ENCODE assay signal across 16 cellular contexts in the genomic region with DNA sequence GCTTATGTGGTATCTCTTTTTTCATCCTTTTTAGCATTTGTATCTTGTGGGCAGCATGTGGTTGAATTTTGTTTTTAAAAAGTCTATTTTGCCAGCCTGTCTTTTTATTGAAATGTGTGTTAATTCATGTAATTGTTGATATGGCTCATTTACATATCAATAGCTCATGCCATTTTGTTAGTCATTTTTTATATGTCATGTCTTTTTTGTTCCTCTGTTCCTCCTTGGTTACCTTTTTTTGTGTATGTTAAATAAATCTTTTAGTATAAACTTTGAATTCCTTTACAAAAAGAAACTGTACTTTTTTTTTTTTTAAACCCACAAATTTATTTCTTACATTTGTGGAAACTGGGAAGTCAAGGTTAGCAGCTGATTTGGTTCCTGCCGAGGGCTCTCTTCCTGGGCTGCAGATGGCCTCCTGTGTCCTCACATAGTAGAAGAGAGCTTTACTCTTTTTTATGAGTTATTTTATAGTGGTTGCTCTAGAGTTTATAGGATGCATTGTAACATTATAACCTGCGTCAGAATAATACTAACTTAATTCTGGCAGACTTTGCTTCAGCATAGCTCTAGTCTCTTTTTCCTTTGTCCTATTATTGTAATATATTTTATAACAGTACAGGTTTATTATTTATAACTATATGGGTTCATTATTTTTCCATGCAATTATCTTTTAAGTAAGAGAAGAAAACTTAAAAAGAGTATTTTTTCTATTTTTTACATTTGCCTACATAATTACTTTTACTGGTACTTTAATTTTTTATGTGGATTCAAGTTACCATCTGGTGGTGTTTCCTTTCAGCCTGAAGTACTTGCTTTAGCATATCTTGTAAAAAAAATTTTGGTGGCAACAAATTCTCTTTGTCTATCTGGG.
DNase-seq lines count a peak whose midpoint lies in the region; ATAC-seq, FAIRE-seq and TF ChIP-seq lines count a peak whose summit lies in the region.
"Had no signal": no experiment of that assay in that cellular context is flagged by ENCODE, and none has a peak within 500 bp of the region (broad histone marks: within the 10 kb centered on the region; RNA-seq: fewer than 3 reads in every experiment).

No MANE protein-coding gene starts in this region.

- no peak overlapping the region for H3K4me3 Mint-ChIP-seq in WTC11
- no peak overlapping the region for H3K4me3 Mint-ChIP-seq in osteocyte (ENCODE audit: unreplicated experiment)
- H3K4me3 Mint-ChIP-seq: CD4-positive, alpha-beta memory T cell had no signal

- CTCF ChIA-PET in WTC11 (lab: Charles Lee) = interaction anchor here (0.9 kb wide), 1 partner anchor 40 kb away, joined by 3 read pairs; no protein-coding TSS in a partner anchor

- DNase-seq in H54 (ENCODE audit: insufficient read length, low spot score) (no peak), LoVo (ENCODE audit: low spot score) (peak; percentile 6), WTC11 (ENCODE audit: low spot score) (no peak), osteocyte (ENCODE audit: extremely low spot score, unreplicated experiment) (no peak), AML-193 (lab: John Stamatoyannopoulos, UW) (no peak), NCI-H2107 (lab: John Stamatoyannopoulos, UW) (no peak)
- DNase-seq in effector CD4-positive, alpha-beta T cell = no peak
- DNase-seq: BE2C; CD4-positive, alpha-beta memory T cell; HCEC 1CT; KBM-7; NCI-H1105 treated with DMSO at 0.1 percent for 48 hours; NCI-H187; NCI-H748 treated with DMSO at 0.1 percent for 48 hours; OCI-M1; SJCRH30 had no signal

- ATAC-seq in WTC11 = no peak

- H3K4me1 Mint-ChIP-seq in WTC11 = peaks cover 40% of the 10 kb centered on the region
- H3K4me1 Mint-ChIP-seq in osteocyte (ENCODE audit: unreplicated experiment) = peaks cover 26% of the 10 kb centered on the region

- TF ChIP-seq CTCF in WTC11 (IDR thresholded peaks at IDR 0.05) = no peak
- TF ChIP-seq CTCF in osteocyte (IDR thresholded peaks at IDR 0.05) = no peak

- H3K36me3 Mint-ChIP-seq in WTC11 (peaks cover 31% of the 10 kb centered on the region), osteocyte (ENCODE audit: unreplicated experiment) (peaks cover 18% of the 10 kb centered on the region)

- FAIRE-seq in H54 (lab: Jason Lieb, UNC) = peak; percentile 66

- POLR2A ChIA-PET in WTC11 (lab: Charles Lee) = no interaction called here

- TF ChIP-seq POLR2A in H54 (IDR thresholded peaks at IDR 0.05; ENCODE audit: low read depth, low read length) = no peak

- H3K27ac Mint-ChIP-seq in WTC11 = 0 out of 2 replicates have a peak overlapping the region, but pooled peaks have one; percentile 2
- peak overlapping the region; percentile 84 for H3K27ac Mint-ChIP-seq in osteocyte (ENCODE audit: unreplicated experiment)
- H3K27ac Mint-ChIP-seq: CD4-positive, alpha-beta memory T cell had no signal

- H3K9me3 Mint-ChIP-seq in WTC11 (peaks cover 5% of the 10 kb centered on the region; the same call in 1 of the 2 replicates), osteocyte (ENCODE audit: unreplicated experiment) (peaks cover 12% of the 10 kb centered on the region)

- H3K27me3 Mint-ChIP-seq in WTC11 (ENCODE audit: low read depth) (no peaks in the 10 kb centered on the region), osteocyte (ENCODE audit: unreplicated experiment) (no peaks in the 10 kb centered on the region)
- H3K27me3 Mint-ChIP-seq: CD4-positive, alpha-beta memory T cell had no signal

TF ChIP-seq in WTC11, 78 proteins besides CTCF, POLR2A, EP300 and RAD21:
- TF ChIP-seq JUN (CRISPR knock-in tag; IDR thresholded peaks at IDR 0.05) (no peak), NFE2L1 (CRISPR knock-in tag; IDR thresholded peaks at IDR 0.05) (no peak), ESRRA (CRISPR knock-in tag; IDR thresholded peaks at IDR 0.05; ENCODE audit: borderline replicate concordance) (no peak), ATF6 (CRISPR knock-in tag; IDR thresholded peaks at IDR 0.05) (no peak), ZMAT4 (CRISPR knock-in tag; IDR thresholded peaks at IDR 0.05) (no peak), TEAD1 (CRISPR knock-in tag; IDR thresholded peaks at IDR 0.05) (no peak), TCF7 (CRISPR knock-in tag; IDR thresholded peaks at IDR 0.05; ENCODE audit: low read depth) (no peak), CREM (CRISPR knock-in tag; IDR thresholded peaks at IDR 0.05) (no peak), SP1 (CRISPR knock-in tag; conservative IDR thresholded peaks at IDR 0.05) (no peak), ZNF317 (CRISPR knock-in tag; IDR thresholded peaks at IDR 0.05; ENCODE audit: borderline replicate concordance, low read depth) (no peak), KAT7 (CRISPR knock-in tag; IDR thresholded peaks at IDR 0.05; ENCODE audit: borderline replicate concordance) (no peak), FOXJ3 (CRISPR knock-in tag; IDR thresholded peaks at IDR 0.05; ENCODE audit: borderline replicate concordance) (no peak), ZBTB21 (CRISPR knock-in tag; IDR thresholded peaks at IDR 0.05; ENCODE audit: borderline replicate concordance) (no peak), MLX (CRISPR knock-in tag; IDR thresholded peaks at IDR 0.05) (no peak), ZBTB43 (CRISPR knock-in tag; IDR thresholded peaks at IDR 0.05) (no peak)
- TF ChIP-seq, protein P1, sequence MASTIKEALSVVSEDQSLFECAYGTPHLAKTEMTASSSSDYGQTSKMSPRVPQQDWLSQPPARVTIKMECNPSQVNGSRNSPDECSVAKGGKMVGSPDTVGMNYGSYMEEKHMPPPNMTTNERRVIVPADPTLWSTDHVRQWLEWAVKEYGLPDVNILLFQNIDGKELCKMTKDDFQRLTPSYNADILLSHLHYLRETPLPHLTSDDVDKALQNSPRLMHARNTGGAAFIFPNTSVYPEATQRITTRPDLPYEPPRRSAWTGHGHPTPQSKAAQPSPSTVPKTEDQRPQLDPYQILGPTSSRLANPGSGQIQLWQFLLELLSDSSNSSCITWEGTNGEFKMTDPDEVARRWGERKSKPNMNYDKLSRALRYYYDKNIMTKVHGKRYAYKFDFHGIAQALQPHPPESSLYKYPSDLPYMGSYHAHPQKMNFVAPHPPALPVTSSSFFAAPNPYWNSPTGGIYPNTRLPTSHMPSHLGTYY (CRISPR knock-in tag; IDR thresholded peaks at IDR 0.05) = no peak
